In genomic region chr2:26174691-26175181, GRCh38 we compare ENCODE assay signal across 12 cellular contexts. TPM values are rescaled to one million over a fixed set of nuclear protein-coding genes. Genes with fewer than 3 reads are reported as not detected.
DNase-seq lines count a peak whose midpoint lies in the region; ATAC-seq and TF ChIP-seq lines count a peak whose summit lies in the region.
"Had no signal": no experiment of that assay in that cellular context is flagged by ENCODE, and none has a peak within 500 bp of the region (broad histone marks: within the 10 kb centered on the region; RNA-seq: fewer than 3 reads in every experiment).

No MANE protein-coding gene starts in this region.

- peaks cover 30% of the 10 kb centered on the region for H3K4me1 ChIP-seq in suprapubic skin
- H3K4me1 ChIP-seq in smooth muscle cell (ENCODE audit: low read depth): peaks cover 5% of the 10 kb centered on the region

- H3K27me3 ChIP-seq in suprapubic skin: peaks cover 25% of the 10 kb centered on the region
- H3K27me3 ChIP-seq in smooth muscle cell (ENCODE audit: low read depth): peaks cover 28% of the 10 kb centered on the region

- peaks cover 17% of the 10 kb centered on the region for H3K4me1 Mint-ChIP-seq in activated naive CD4-positive, alpha-beta T cell treated with anti-CD3 and anti-CD28 coated beads for 36 hours (ENCODE audit: low read depth)
- peaks cover 26% of the 10 kb centered on the region for H3K4me1 Mint-ChIP-seq in mesothelial cell of epicardium

- no peaks in the 10 kb centered on the region for H3F3A ChIP-seq in smooth muscle cell (ENCODE audit: low read depth)

- H3K27ac Mint-ChIP-seq in activated naive CD4-positive, alpha-beta T cell treated with anti-CD3 and anti-CD28 coated beads for 36 hours: no peak overlapping the region
- no peak overlapping the region for H3K27ac Mint-ChIP-seq in activated naive CD4-positive, alpha-beta T cell treated with anti-CD3 and anti-CD28 coated beads, Interleukin-2, amount 50 U/mL, for 72 hours
- H3K27ac Mint-ChIP-seq in mesothelial cell of epicardium: no peak overlapping the region
- H3K27ac Mint-ChIP-seq: stimulated activated naive CD8-positive, alpha-beta T cell treated with anti-CD3 and anti-CD28 coated beads, Interleukin-15, Interleukin-2, amounts not matched to agents 100 ng/mL and 50 ng/mL, for 24 hours had no signal

- H3K4me2 ChIP-seq in smooth muscle cell: no peak overlapping the region

- H3K79me2 ChIP-seq in smooth muscle cell (ENCODE audit: low read depth): no peaks in the 10 kb centered on the region

- CTCF ChIA-PET in activated naive CD4-positive, alpha-beta T cell treated with anti-CD3 and anti-CD28 coated beads for 36 hours (lab: Charles Lee): interaction anchor here (0.6 to 1.8 kb wide), 4 partner anchors 10 to 294 kb away, joined by 3 to 6 read pairs (median 4); no protein-coding TSS in a partner anchor

- H3K27ac ChIP-seq in suprapubic skin (no peak overlapping the region), smooth muscle cell (ENCODE audit: low read depth) (no peak overlapping the region)

- H3K4me3 Mint-ChIP-seq in activated naive CD4-positive, alpha-beta T cell treated with anti-CD3 and anti-CD28 coated beads for 36 hours: peak overlapping the region; percentile 59
- peak overlapping the region; percentile 74 for H3K4me3 Mint-ChIP-seq in mesothelial cell of epicardium

- H3K36me3 ChIP-seq in suprapubic skin: no peaks in the 10 kb centered on the region
- H3K36me3 ChIP-seq in smooth muscle cell (ENCODE audit: low read depth): no peaks in the 10 kb centered on the region

- no peaks in the 10 kb centered on the region for H3K36me3 Mint-ChIP-seq in activated naive CD4-positive, alpha-beta T cell treated with anti-CD3 and anti-CD28 coated beads for 36 hours (ENCODE audit: low read depth)
- peaks cover 6 to 11% of the 10 kb centered on the region in 2 donors for H3K36me3 Mint-ChIP-seq in activated naive CD4-positive, alpha-beta T cell treated with anti-CD3 and anti-CD28 coated beads, Interleukin-2, amount 50 U/mL, for 72 hours
- H3K36me3 Mint-ChIP-seq in mesothelial cell of epicardium: no peaks in the 10 kb centered on the region

- no peak for TF ChIP-seq CTCF in mesothelial cell of epicardium (IDR thresholded peaks at IDR 0.05; ENCODE audit: unreplicated experiment)
- TF ChIP-seq CTCF in suprapubic skin (IDR thresholded peaks at IDR 0.05): no peak
- no peak for TF ChIP-seq CTCF in smooth muscle cell (IDR thresholded peaks at IDR 0.05; ENCODE audit: borderline replicate concordance, insufficient read depth, poor library complexity, severe bottlenecking)

- DNase-seq in activated naive CD4-positive, alpha-beta T cell treated with anti-CD3 and anti-CD28 coated beads for 36 hours: no peak
- DNase-seq in activated naive CD4-positive, alpha-beta T cell treated with anti-CD3 and anti-CD28 coated beads, Interleukin-2, amount 50 U/mL, for 16 hours: no peak
- no peak for DNase-seq in activated naive CD4-positive, alpha-beta T cell treated with anti-CD3 and anti-CD28 coated beads, Interleukin-2, amount 50 U/mL, for 72 hours (ENCODE audit: low spot score in 2 of 2)
- DNase-seq in mesothelial cell of epicardium (ENCODE audit: low spot score in 2 of 2, unreplicated experiment in 2 of 2): peak in 1 of 2 experiments; percentile 34
- DNase-seq in suprapubic skin (ENCODE audit: low spot score in 2 of 2): peak; percentile 24 to 70
- DNase-seq in smooth muscle cell (lab: John Stamatoyannopoulos, UW; ENCODE audit: unreplicated experiment): no peak
- DNase-seq in hippocampal formation (lab: John Stamatoyannopoulos, UW): no peak
- DNase-seq: H7, mammary epithelial cell, NCI-H1105 had no signal

- no peak for TF ChIP-seq POLR2A in suprapubic skin (IDR thresholded peaks at IDR 0.05)

- H3K27me3 Mint-ChIP-seq in activated naive CD4-positive, alpha-beta T cell treated with anti-CD3 and anti-CD28 coated beads for 36 hours (ENCODE audit: low read depth): peaks cover 30% of the 10 kb centered on the region
- peaks cover 24% of the 10 kb centered on the region for H3K27me3 Mint-ChIP-seq in mesothelial cell of epicardium (ENCODE audit: low read depth)

- H3K4me3 ChIP-seq in suprapubic skin: no peak overlapping the region
- H3K4me3 ChIP-seq in smooth muscle cell: no peak overlapping the region

- WGBS in suprapubic skin: 86% methylated on average over 6 of the region's 6 CpGs
- WGBS in smooth muscle cell (ENCODE audit: low lambda C conversion rate): 93% methylated on average over 6 of the region's 6 CpGs

- TF ChIP-seq EP300 in suprapubic skin (IDR thresholded peaks at IDR 0.05): no peak

- ATAC-seq in activated naive CD4-positive, alpha-beta T cell treated with anti-CD3 and anti-CD28 coated beads, Interleukin-2, amount 50 U/mL, for 72 hours: peak; percentile 18 to 23
- no peak for ATAC-seq in HG02852 (IDR thresholded peaks at IDR 0.05; ENCODE audit: unreplicated experiment)

- intact Hi-C loops in activated naive CD4-positive, alpha-beta T cell treated with anti-CD3 and anti-CD28 coated beads for 36 hours (cut with micrococcal nuclease): no loop called here

- no peaks in the 10 kb centered on the region for H4K20me1 ChIP-seq in smooth muscle cell (ENCODE audit: low read depth)

- no peaks in the 10 kb centered on the region for H3K9me3 ChIP-seq in suprapubic skin
- no peaks in the 10 kb centered on the region for H3K9me3 ChIP-seq in smooth muscle cell (replicated peaks; ENCODE audit: low read depth)

- no peaks in the 10 kb centered on the region for H3K9me3 Mint-ChIP-seq in activated naive CD4-positive, alpha-beta T cell treated with anti-CD3 and anti-CD28 coated beads for 36 hours
- H3K9me3 Mint-ChIP-seq in activated naive CD4-positive, alpha-beta T cell treated with anti-CD3 and anti-CD28 coated beads, Interleukin-2, amount 50 U/mL, for 72 hours: no peaks in the 10 kb centered on the region
- H3K9me3 Mint-ChIP-seq in mesothelial cell of epicardium: no peaks in the 10 kb centered on the region
- H3K9me3 Mint-ChIP-seq: stimulated activated naive CD8-positive, alpha-beta T cell treated with anti-CD3 and anti-CD28 coated beads, Interleukin-15, Interleukin-2, amounts not matched to agents 100 ng/mL and 50 ng/mL, for 24 hours had no signal

- H2AFZ ChIP-seq in smooth muscle cell (ENCODE audit: low read depth): no peak overlapping the region

- H3K9ac ChIP-seq in smooth muscle cell (ENCODE audit: low read depth): no peak overlapping the region

RNA-seq across cellular contexts. Expression of gene GAREM2, which starts 1.8 kb away (rescaled TPM):
- 1 to 10 TPM; 1.1 to 1.3 TPM for total RNA-seq in activated naive CD4-positive, alpha-beta T cell treated with anti-CD3 and anti-CD28 coated beads for 36 hours
- total RNA-seq in activated naive CD4-positive, alpha-beta T cell treated with anti-CD3 and anti-CD28 coated beads, Interleukin-2, amount 50 U/mL, for 72 hours: 10 to 100 TPM in 1 of 2 donors, under 1 TPM in 1; 0.96 to 10.4 TPM
- total RNA-seq in mesothelial cell of epicardium: 25.0 to 27.5 TPM (median 26.4 TPM) in 3 replicates
- under 1 TPM; 0.39 to 0.98 (median 0.72) TPM for total RNA-seq in suprapubic skin
- 2.6 and 2.9 TPM in 2 replicates for total RNA-seq in smooth muscle cell
- polyA plus RNA-seq in smooth muscle cell: 12.2 and 16.2 TPM in 2 replicates

Comparison
In these comparisons a context has a peak if more than half of its experiments do, and no peak if none do; other contexts are left out.
1. DNase-seq: peak in suprapubic skin (2 of 2); none in activated naive CD4-positive, alpha-beta T cell treated with anti-CD3 and anti-CD28 coated beads for 36 hours (single experiment), activated naive CD4-positive, alpha-beta T cell treated with anti-CD3 and anti-CD28 coated beads, Interleukin-2, amount 50 U/mL, for 16 hours (single experiment), activated naive CD4-positive, alpha-beta T cell treated with anti-CD3 and anti-CD28 coated beads, Interleukin-2, amount 50 U/mL, for 72 hours (0 of 2), smooth muscle cell (single experiment) and hippocampal formation (0 of 2).